17 cellular contexts compared by ENCODE assay signal in the genomic region with DNA sequence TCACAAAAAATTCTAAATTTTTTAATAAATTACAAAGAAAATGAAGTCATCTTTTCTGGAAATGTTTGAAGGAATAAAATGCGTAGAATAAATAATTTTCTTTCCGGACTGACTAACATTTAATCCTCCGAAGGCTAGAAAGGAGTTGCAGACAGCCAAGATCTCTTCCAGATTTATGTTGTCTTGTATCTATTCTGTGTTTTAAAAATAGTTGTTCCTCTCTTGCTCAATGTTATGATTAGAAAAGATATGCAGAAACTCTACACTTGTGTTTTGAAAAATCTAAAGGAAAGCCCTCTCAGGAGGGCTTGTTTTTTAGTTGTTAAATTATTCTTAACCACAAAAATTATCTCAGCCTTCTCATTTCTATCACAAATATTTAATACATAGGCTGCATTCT.
DNase-seq lines count a peak whose midpoint lies in the region; ATAC-seq and TF ChIP-seq lines count a peak whose summit lies in the region.
"Had no signal": no experiment of that assay in that cellular context is flagged by ENCODE, and none has a peak within 500 bp of the region (broad histone marks: within the 10 kb centered on the region; RNA-seq: fewer than 3 reads in every experiment).

No MANE protein-coding gene starts in this region.

- DNase-seq in AG09319 (ENCODE audit: extremely low read depth, low read depth) (peak; percentile 47), adipocyte (ENCODE audit: low read depth) (peak; percentile 74), fibroblast of the aortic adventitia (ENCODE audit: low read depth) (peak; percentile 68), T-cell (no peak), NCI-H748 (lab: John Stamatoyannopoulos, UW; ENCODE audit: unreplicated experiment) (no peak), NCI-H1417 (lab: John Stamatoyannopoulos, UW) (no peak)
- no peak for DNase-seq in activated CD4-positive, alpha-beta T cell treated with anti-CD3 and anti-CD28 coated beads, Interleukin-2, amount 50 U/mL, for 48 hours
- DNase-seq: activated CD4-positive, alpha-beta T cell treated with anti-CD3 and anti-CD28 coated beads, Interleukin-2, amount 10 ng/mL, durations not matched to agents 7 days and 5 days; activated naive CD4-positive, alpha-beta T cell treated with Interleukin-2 at 50 U/mL for 16 hours; heart right ventricle; naive thymus-derived CD4-positive, alpha-beta T cell; NCI-H2227 treated with DMSO at 0.1 percent for 48 hours; RPMI8226; stimulated activated CD4-positive, alpha-beta T cell treated with anti-CD3 and anti-CD28 coated beads, Interleukin-4, amount 100 ng/mL, for 4 hours had no signal

- no peaks in the 10 kb centered on the region for H3K27me3 Mint-ChIP-seq in T-cell
- H3K27me3 Mint-ChIP-seq: activated CD4-positive, alpha-beta T cell treated with anti-CD3 and anti-CD28 coated beads, Interleukin-2, amount 10 ng/mL, durations not matched to agents 7 days and 5 days; progenitor cell of endocrine pancreas had no signal

- H3K36me3 ChIP-seq in adipocyte (ENCODE audit: control insufficient read depth, insufficient read depth, low read length, severe bottlenecking) (no peaks in the 10 kb centered on the region), rectal smooth muscle tissue (ENCODE audit: control insufficient read depth, insufficient read depth, low read length) (no peaks in the 10 kb centered on the region)
- H3K36me3 ChIP-seq: heart right ventricle, suprapubic skin had no signal

- H3K27me3 ChIP-seq in adipocyte (replicated peaks; ENCODE audit: control insufficient read depth, insufficient read depth, low read length) (no peaks in the 10 kb centered on the region), rectal smooth muscle tissue (ENCODE audit: control insufficient read depth, insufficient read depth, low read length) (no peaks in the 10 kb centered on the region)
- H3K27me3 ChIP-seq: suprapubic skin had no signal

- POLR2A ChIA-PET in T-cell (lab: Charles Lee), result no interaction called here

- no peak overlapping the region for H3K4me3 Mint-ChIP-seq in T-cell
- H3K4me3 Mint-ChIP-seq: activated CD4-positive, alpha-beta T cell treated with anti-CD3 and anti-CD28 coated beads, Interleukin-2, amount 10 ng/mL, durations not matched to agents 7 days and 5 days; naive thymus-derived CD4-positive, alpha-beta T cell had no signal

- no peaks in the 10 kb centered on the region for H3K36me3 Mint-ChIP-seq in T-cell
- H3K36me3 Mint-ChIP-seq: naive thymus-derived CD4-positive, alpha-beta T cell had no signal

- peak overlapping the region; percentile 15 for H3K27ac ChIP-seq in rectal smooth muscle tissue (ENCODE audit: low read depth, low read length)
- H3K27ac ChIP-seq: heart right ventricle, suprapubic skin had no signal

- no peak overlapping the region for H3K27ac Mint-ChIP-seq in T-cell
- H3K27ac Mint-ChIP-seq: activated CD4-positive, alpha-beta T cell treated with anti-CD3 and anti-CD28 coated beads, Interleukin-2, amount 10 ng/mL, durations not matched to agents 7 days and 5 days; naive thymus-derived CD4-positive, alpha-beta T cell; progenitor cell of endocrine pancreas had no signal

- no peaks in the 10 kb centered on the region for H3K9me3 ChIP-seq in adipocyte (ENCODE audit: control insufficient read depth, low read length)
- H3K9me3 ChIP-seq: heart right ventricle, suprapubic skin had no signal

- H3K4me1 Mint-ChIP-seq in T-cell, result no peaks in the 10 kb centered on the region
- H3K4me1 Mint-ChIP-seq: activated CD4-positive, alpha-beta T cell treated with anti-CD3 and anti-CD28 coated beads, Interleukin-2, amount 10 ng/mL, durations not matched to agents 7 days and 5 days; naive thymus-derived CD4-positive, alpha-beta T cell had no signal

- TF ChIP-seq CTCF in AG09319 (IDR thresholded peaks at IDR 0.05; ENCODE audit: low read depth, low read length), result no peak
- TF ChIP-seq CTCF in fibroblast of the aortic adventitia (IDR thresholded peaks at IDR 0.05; ENCODE audit: insufficient read depth, low read length), result no peak

- peak overlapping the region; percentile 82 for H3K9ac ChIP-seq in adipocyte (ENCODE audit: low read length)
- H3K9ac ChIP-seq in rectal smooth muscle tissue (ENCODE audit: low read length), result no peak overlapping the region

- ATAC-seq in T-cell (replicated peaks in 1 of 4), result no peak
- ATAC-seq: heart right ventricle; naive thymus-derived CD4-positive, alpha-beta T cell had no signal

- H3K4me3 ChIP-seq in adipocyte (ENCODE audit: low read length) (peak overlapping the region; percentile 61), fibroblast of the aortic adventitia (ENCODE audit: low read depth, low read length) (no peak overlapping the region), rectal smooth muscle tissue (ENCODE audit: low read length) (no peak overlapping the region)
- H3K4me3 ChIP-seq: heart right ventricle, suprapubic skin had no signal

- peaks cover 0 to 3% (median 0%) of the 10 kb centered on the region in 3 donors for H3K9me3 Mint-ChIP-seq in T-cell
- H3K9me3 Mint-ChIP-seq: activated CD4-positive, alpha-beta T cell treated with anti-CD3 and anti-CD28 coated beads, Interleukin-2, amount 10 ng/mL, durations not matched to agents 7 days and 5 days; naive thymus-derived CD4-positive, alpha-beta T cell had no signal

- CTCF ChIA-PET in T-cell (lab: Charles Lee), result no interaction called here

- peaks cover 24% of the 10 kb centered on the region for H3K4me1 ChIP-seq in adipocyte (ENCODE audit: control insufficient read depth, insufficient read depth, low read length)
- peaks cover 8% of the 10 kb centered on the region for H3K4me1 ChIP-seq in rectal smooth muscle tissue (ENCODE audit: control insufficient read depth, insufficient read depth, low read length)
- H3K4me1 ChIP-seq: heart right ventricle, suprapubic skin had no signal

Comparison
In these comparisons a context has a peak if more than half of its experiments do, and no peak if none do; other contexts are left out.
1. DNase-seq: peak in AG09319 (single experiment), adipocyte (single experiment) and fibroblast of the aortic adventitia (single experiment); none in T-cell (0 of 34), NCI-H748 (single experiment), NCI-H1417 (0 of 3) and activated CD4-positive, alpha-beta T cell treated with anti-CD3 and anti-CD28 coated beads, Interleukin-2, amount 50 U/mL, for 48 hours (0 of 2).